11 cellular contexts compared by ENCODE assay signal in genomic region chr2:218166791-218167190, GRCh38. TPM values are rescaled to one million over a fixed set of nuclear protein-coding genes. Genes with fewer than 3 reads are reported as not detected.
DNase-seq lines count a peak whose midpoint lies in the region; ATAC-seq and TF ChIP-seq lines count a peak whose summit lies in the region.
"Had no signal": no experiment of that assay in that cellular context is flagged by ENCODE, and none has a peak within 500 bp of the region (broad histone marks: within the 10 kb centered on the region; RNA-seq: fewer than 3 reads in every experiment).

CXCR1 (minus strand) TSS chr2:218166962; CDS start chr2:218165211, 1,751 bp downstream.

- H3K9me3 Mint-ChIP-seq in CD4-positive, alpha-beta T cell: no peaks in the 10 kb centered on the region
- H3K9me3 Mint-ChIP-seq in memory B cell: no peaks in the 10 kb centered on the region

- H3K27ac ChIP-seq in CD4-positive, alpha-beta T cell (ENCODE audit: low read depth, low read length): no peak within 1 kb of the TSS
- no peak within 1 kb of the TSS for H3K27ac ChIP-seq in PC-9
- H3K27ac ChIP-seq: testis had no signal

- H3K4me1 Mint-ChIP-seq in CD4-positive, alpha-beta T cell (ENCODE audit: low read depth): peaks cover 33% of the 10 kb centered on the region
- peaks cover 13% of the 10 kb centered on the region for H3K4me1 Mint-ChIP-seq in memory B cell

- H3K4me3 ChIP-seq in PC-9: no peak within 1 kb of the TSS
- H3K4me3 ChIP-seq: testis had no signal

- BruUV-seq in PC-9 (replicated peaks; lab: Mats Ljungman, UMichigan): no TSS peak

- peak within 1 kb of the TSS; percentile 66 for H3K4me3 Mint-ChIP-seq in CD4-positive, alpha-beta T cell
- H3K4me3 Mint-ChIP-seq in memory B cell: peak within 1 kb of the TSS; percentile 62

- no peak for TF ChIP-seq CTCF in CD4-positive, alpha-beta T cell (IDR thresholded peaks at IDR 0.05)
- TF ChIP-seq CTCF in PC-9 (conservative IDR thresholded peaks at IDR 0.05): no peak

- POLR2A ChIA-PET in CD4-positive, alpha-beta T cell (lab: Charles Lee): interaction anchor here (1.0 kb wide), 1 partner anchor 63 kb away, joined by 3 read pairs; no protein-coding TSS in a partner anchor
- POLR2A ChIA-PET in PC-9 (lab: Charles Lee; ENCODE audit: unreplicated experiment): no interaction called here

- peak within 1 kb of the TSS; percentile 16; the same call in 1 of the 2 replicates for H3K4me2 ChIP-seq in PC-9

- H3K79me2 ChIP-seq in PC-9 (ENCODE audit: low read depth): no peaks in the 10 kb centered on the region

- H3K27ac Mint-ChIP-seq in CD4-positive, alpha-beta T cell: peak within 1 kb of the TSS; percentile 12
- no peak within 1 kb of the TSS for H3K27ac Mint-ChIP-seq in memory B cell

- H3K36me3 ChIP-seq in PC-9 (ENCODE audit: low read depth): no peaks in the 10 kb centered on the region

- CTCF ChIA-PET in CD4-positive, alpha-beta T cell (lab: Charles Lee): interaction anchor here (1.7 kb wide), 1 partner anchor 229 kb away, joined by 4 read pairs; no protein-coding TSS in a partner anchor
- CTCF ChIA-PET in PC-9 (lab: Charles Lee): interaction anchor here (0.6 to 0.7 kb wide), 2 partner anchors 21 to 155 kb away, joined by 4 to 5 read pairs; no protein-coding TSS in a partner anchor

- H3K9me2 ChIP-seq in PC-9 (ENCODE audit: insufficient read depth): no peaks in the 10 kb centered on the region

- H3F3A ChIP-seq in PC-9 (ENCODE audit: insufficient read depth, low read depth): no peaks in the 10 kb centered on the region

- H3K36me3 Mint-ChIP-seq in CD4-positive, alpha-beta T cell (ENCODE audit: low read depth): no peaks in the 10 kb centered on the region
- H3K36me3 Mint-ChIP-seq in memory B cell: no peaks in the 10 kb centered on the region

- H3K4me1 ChIP-seq in PC-9 (replicated peaks; ENCODE audit: insufficient read depth): peaks cover 7% of the 10 kb centered on the region; the same call in 1 of the 2 replicates
- H3K4me1 ChIP-seq: testis had no signal

- peaks cover 6% of the 10 kb centered on the region for H3K27me3 Mint-ChIP-seq in CD4-positive, alpha-beta T cell
- peaks cover 20% of the 10 kb centered on the region for H3K27me3 Mint-ChIP-seq in memory B cell

- H3K9me3 ChIP-seq in CD4-positive, alpha-beta T cell (ENCODE audit: control insufficient read depth, low read length): no peaks in the 10 kb centered on the region
- no peaks in the 10 kb centered on the region for H3K9me3 ChIP-seq in PC-9 (ENCODE audit: insufficient read depth, low read depth)
- H3K9me3 ChIP-seq: testis had no signal

- H3K27me3 ChIP-seq in CD4-positive, alpha-beta T cell (ENCODE audit: control insufficient read depth, insufficient read depth, low read length): no peaks in the 10 kb centered on the region
- H3K27me3 ChIP-seq in PC-9 (ENCODE audit: insufficient read depth, low read depth): peaks cover 17% of the 10 kb centered on the region; the same call in 1 of the 2 replicates
- H3K27me3 ChIP-seq: testis had no signal

- no peaks in the 10 kb centered on the region for H4K20me1 ChIP-seq in PC-9 (ENCODE audit: insufficient read depth)

- no peak within 1 kb of the TSS for H2AFZ ChIP-seq in PC-9

- intact Hi-C loops in CD4-positive, alpha-beta T cell (cut with DNase I, micrococcal nuclease): loop anchor here in 1 of 2 experiments (5.0 kb wide), 1 partner anchor 91 kb away; no protein-coding TSS in a partner anchor
- intact Hi-C loops in PC-9 (cut with micrococcal nuclease; ENCODE audit: unreplicated experiment): loop anchor here (5.0 kb wide), 1 partner anchor 231 kb away; the partner anchor contains the start of gene CTDSP1

- peak; percentile 6 to 37 (median 18) for DNase-seq in CD4-positive, alpha-beta T cell
- peak in 1 of 2 experiments; percentile 45 for DNase-seq in PC-9
- DNase-seq in activated T-cell treated with anti-CD3 and anti-CD28 coated beads, Interleukin-2, amount 50 U/mL, for 1 hour: peak; percentile 30
- DNase-seq in memory B cell (ENCODE audit: low spot score in 2 of 2): peak; percentile 15 to 29
- no peak for DNase-seq in NCI-H446 (lab: John Stamatoyannopoulos, UW)
- DNase-seq in GM03348 (ENCODE audit: low spot score): no peak
- DNase-seq: dermis blood vessel endothelial cell, NCI-H2029 treated with DMSO at 0.1 percent for 48 hours, testis had no signal

- peak; percentile 98 for ATAC-seq in CD4-positive, alpha-beta T cell (ENCODE audit: poor library complexity)
- peak; percentile 92 for ATAC-seq in memory B cell (ENCODE audit: low read depth)
- ATAC-seq in GM21737 (IDR thresholded peaks at IDR 0.05; ENCODE audit: unreplicated experiment): no peak
- no peak for ATAC-seq in GM19035 (IDR thresholded peaks at IDR 0.05; ENCODE audit: unreplicated experiment)

RNA-seq across cellular contexts. Expression of gene CXCR1, which starts in this region (rescaled TPM):
- under 1 TPM in 1 of 2 experiments, not detected in 1; 0.08 TPM for total RNA-seq in CD4-positive, alpha-beta T cell
- total RNA-seq in PC-9 (2021): not detected in 2 replicates
- total RNA-seq: dermis blood vessel endothelial cell had no signal

Comparison
In these comparisons a context has a peak if more than half of its experiments do, and no peak if none do; other contexts are left out.
1. Peak in DNase-seq and ATAC-seq in CD4-positive, alpha-beta T cell; RNA of the gene not detected or under 1 TPM.
2. DNase-seq: peak in activated T-cell treated with anti-CD3 and anti-CD28 coated beads, Interleukin-2, amount 50 U/mL, for 1 hour (single experiment) and memory B cell (2 of 2); none in NCI-H446 (0 of 2) and GM03348 (single experiment).